ENCODE assay signal across 8 cellular contexts in the genomic region with DNA sequence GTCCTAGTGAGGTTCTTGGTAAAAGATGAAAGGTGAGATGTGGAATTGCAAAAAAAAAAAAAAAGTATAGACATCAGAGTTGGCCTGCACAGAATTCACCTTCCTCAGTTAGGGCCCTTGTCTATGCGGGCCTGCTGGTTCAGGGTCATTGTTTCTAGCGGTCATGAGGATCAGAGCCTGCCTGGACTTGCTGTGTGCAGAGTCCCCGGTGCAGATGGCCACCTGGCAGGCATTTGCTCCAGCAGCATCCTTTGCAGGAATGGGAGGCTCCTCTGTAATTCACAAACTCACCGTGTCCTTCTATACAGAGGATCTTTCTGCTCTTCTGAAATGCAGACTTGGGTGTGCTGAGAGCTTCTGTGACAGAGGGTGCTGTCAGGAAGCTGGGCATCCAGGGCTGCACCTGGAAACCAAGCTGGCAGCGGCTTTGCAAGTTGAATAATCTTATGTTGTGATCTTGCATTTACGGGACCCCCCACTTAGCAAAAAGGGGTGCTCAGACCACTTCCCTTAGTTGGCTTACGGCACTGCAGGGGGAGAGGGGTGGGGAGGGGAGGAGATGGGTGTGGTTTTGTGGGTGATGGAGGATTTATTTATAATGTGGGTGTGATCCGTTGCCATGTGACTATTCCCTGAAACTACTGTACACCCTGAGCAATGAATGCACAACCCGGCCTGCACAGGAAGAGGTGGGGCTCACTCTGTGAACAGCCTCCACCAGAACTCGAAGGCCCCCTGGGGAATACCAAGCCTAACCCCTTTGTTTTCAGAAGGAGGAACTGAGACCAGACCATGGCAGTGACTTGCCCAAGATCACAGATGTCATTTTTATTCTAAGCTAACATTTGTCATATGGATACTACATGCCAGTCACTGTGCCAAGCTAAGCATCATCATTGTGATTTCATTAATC.
DNase-seq lines count a peak whose midpoint lies in the region; ATAC-seq and TF ChIP-seq lines count a peak whose summit lies in the region.

No MANE protein-coding gene starts in this region.

- H3K27me3 Mint-ChIP-seq in natural killer cell treated with Interleukin-12 subunit alpha and Interleukin-12 subunit beta and Interleukin-15 and Interleukin-18, amount 100 ng/mL, for 72 hours = no peaks in the 10 kb centered on the region

- peaks cover 50 to 66% of the 10 kb centered on the region in 2 donors for H3K4me1 Mint-ChIP-seq in natural killer cell treated with Interleukin-12 subunit alpha and Interleukin-12 subunit beta and Interleukin-15 and Interleukin-18, amount 100 ng/mL, for 72 hours (ENCODE audit: low read depth in 2 of 2)

- peaks cover 3% of the 10 kb centered on the region for H3K27me3 ChIP-seq in hepatocyte

- ATAC-seq in GM18870 (IDR thresholded peaks at IDR 0.05; ENCODE audit: unreplicated experiment) (peak; percentile 93), HG02759 (IDR thresholded peaks at IDR 0.05; ENCODE audit: unreplicated experiment) (peak; percentile 95)
- peak; percentile 92 for ATAC-seq in natural killer cell treated with Interleukin-12 subunit alpha and Interleukin-12 subunit beta and Interleukin-15 and Interleukin-18, amount 100 ng/mL, for 72 hours

- H3K9me3 Mint-ChIP-seq in natural killer cell treated with Interleukin-12 subunit alpha and Interleukin-12 subunit beta and Interleukin-15 and Interleukin-18, amount 100 ng/mL, for 72 hours = no peaks in the 10 kb centered on the region

- H3K27ac ChIP-seq in hepatocyte = no peak overlapping the region

- H3K4me1 ChIP-seq in hepatocyte (ENCODE audit: insufficient read depth) = no peaks in the 10 kb centered on the region

- H3K79me2 ChIP-seq in hepatocyte = no peaks in the 10 kb centered on the region

- H4K20me1 ChIP-seq in hepatocyte (ENCODE audit: insufficient read depth, poor library complexity, severe bottlenecking) = no peaks in the 10 kb centered on the region

- DNase-seq in NCI-H460 (ENCODE audit: extremely low read depth, low read depth) (peak; percentile 3), NCI-H2029 treated with DMSO at 0.1 percent for 48 hours (lab: John Stamatoyannopoulos, UW) (no peak), hepatocyte (ENCODE audit: low spot score) (no peak), dedifferentiated amniotic fluid mesenchymal stem cell (ENCODE audit: extremely low spot score) (no peak)
- DNase-seq in activated CD8-positive, alpha-beta memory T cell treated with anti-CD3 and anti-CD28 coated beads, Interleukin-2, amount 50 U/mL, for 4 hours = peak; percentile 39
- DNase-seq in natural killer cell treated with Interleukin-12 subunit alpha and Interleukin-12 subunit beta and Interleukin-15 and Interleukin-18, amount 100 ng/mL, for 72 hours (ENCODE audit: low spot score) = peak; percentile 73

- H3K36me3 ChIP-seq in hepatocyte (replicated peaks; ENCODE audit: insufficient read depth, low read depth) = no peaks in the 10 kb centered on the region

- H3K4me2 ChIP-seq in hepatocyte = no peak overlapping the region

- WGBS in hepatocyte (ENCODE audit: low lambda C conversion rate, missing lambda C conversion rate) = 74% methylated on average over 10 of the region's 10 CpGs

- no peaks in the 10 kb centered on the region for H3K9me2 ChIP-seq in hepatocyte (replicated peaks; ENCODE audit: insufficient read depth)

- no peak overlapping the region for H2AFZ ChIP-seq in hepatocyte

- no peak for TF ChIP-seq CTCF in hepatocyte (IDR thresholded peaks at IDR 0.05; ENCODE audit: poor library complexity)

- H3K4me3 Mint-ChIP-seq in natural killer cell treated with Interleukin-12 subunit alpha and Interleukin-12 subunit beta and Interleukin-15 and Interleukin-18, amount 100 ng/mL, for 72 hours = peak overlapping the region; percentile 31

- no peaks in the 10 kb centered on the region for H3K9me3 ChIP-seq in hepatocyte (ENCODE audit: low read depth)

- H3K36me3 Mint-ChIP-seq in natural killer cell treated with Interleukin-12 subunit alpha and Interleukin-12 subunit beta and Interleukin-15 and Interleukin-18, amount 100 ng/mL, for 72 hours = peaks cover 4% of the 10 kb centered on the region

- peak overlapping the region; percentile 40 to 62 for H3K27ac Mint-ChIP-seq in natural killer cell treated with Interleukin-12 subunit alpha and Interleukin-12 subunit beta and Interleukin-15 and Interleukin-18, amount 100 ng/mL, for 72 hours

- no peak overlapping the region for H3K4me3 ChIP-seq in hepatocyte

Comparison
In these comparisons a context has a peak if more than half of its experiments do, and no peak if none do; other contexts are left out.
1. DNase-seq: peak in NCI-H460 (single experiment), activated CD8-positive, alpha-beta memory T cell treated with anti-CD3 and anti-CD28 coated beads, Interleukin-2, amount 50 U/mL, for 4 hours (single experiment) and natural killer cell treated with Interleukin-12 subunit alpha and Interleukin-12 subunit beta and Interleukin-15 and Interleukin-18, amount 100 ng/mL, for 72 hours (single experiment); none in NCI-H2029 treated with DMSO at 0.1 percent for 48 hours (single experiment), hepatocyte (single experiment) and dedifferentiated amniotic fluid mesenchymal stem cell (single experiment).
2. Peak in every context shown above with its lines, with median percentiles within 50 percentile points of each other: ATAC-seq.